8 cellular contexts compared by ENCODE assay signal in the genomic region with DNA sequence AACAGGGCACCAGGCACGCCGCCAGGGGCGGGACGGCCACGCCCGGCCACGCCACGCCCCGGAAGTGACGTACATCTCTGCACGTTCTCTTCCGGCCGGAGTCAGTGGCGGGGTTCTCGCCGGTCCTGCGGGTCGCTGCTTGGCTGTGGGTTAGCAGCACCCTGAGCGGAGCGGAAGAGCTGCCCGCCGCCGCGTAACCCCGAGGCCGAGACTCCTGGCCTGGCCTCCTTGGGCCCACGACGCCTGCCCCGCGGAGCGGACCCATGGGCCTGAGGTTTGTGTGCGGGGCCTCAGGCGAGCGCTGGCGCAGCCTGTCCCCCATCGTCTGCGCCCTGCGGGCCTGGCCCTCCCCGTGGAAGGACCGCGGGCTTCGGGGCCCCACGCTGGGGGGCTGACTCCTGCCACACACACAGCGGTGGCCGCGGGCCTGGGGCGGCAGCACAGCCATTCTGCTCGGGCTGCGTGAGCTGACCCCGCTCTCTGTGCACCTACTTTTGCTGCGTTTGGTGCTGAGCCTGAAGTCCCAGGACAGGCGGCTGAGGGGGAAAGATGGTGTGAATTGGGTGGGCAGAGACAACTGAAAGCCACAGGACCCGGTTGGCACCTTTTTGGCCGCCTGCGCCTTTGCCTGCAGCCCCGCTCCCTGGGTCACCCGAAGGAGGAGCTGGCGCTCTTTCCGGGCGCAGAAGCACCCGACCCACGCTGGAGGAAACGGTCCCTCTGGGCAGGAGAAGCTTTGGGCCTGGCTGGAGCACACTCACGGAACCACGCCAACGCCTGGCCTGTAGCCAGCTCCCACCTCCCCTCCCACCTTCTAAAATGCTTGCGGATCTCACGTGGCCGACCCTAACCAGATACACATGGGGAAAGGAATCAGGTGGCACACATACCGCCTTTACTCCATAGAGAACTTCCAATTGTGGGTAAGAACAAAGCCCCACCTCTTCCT. TPM values are rescaled to one million over a fixed set of nuclear protein-coding genes. Genes with fewer than 3 reads are reported as not detected.
DNase-seq lines count a peak whose midpoint lies in the region; ATAC-seq and TF ChIP-seq lines count a peak whose summit lies in the region.

No MANE protein-coding gene starts in this region.

- H2AFZ ChIP-seq in SK-N-SH (ENCODE audit: low read depth) = peak overlapping the region; percentile 59; the same call in 1 of the 2 replicates

- H3K4me3 ChIP-seq in HEK293 (ENCODE audit: low read depth, low read length) (peak overlapping the region; percentile 92), SK-N-SH (ENCODE audit: low read depth in 2 of 2, low read length in 1 of 2) (peak overlapping the region; percentile 98 to 99), suprapubic skin (peak overlapping the region; percentile 89)

- H3K4me2 ChIP-seq in SK-N-SH = peak overlapping the region; percentile 99

- CTCF ChIA-PET in HEK293 (lab: Yijun Ruan, JAX) (interaction anchor here (1.6 kb wide), 1 partner anchor 21 kb away, joined by 7 read pairs; no protein-coding TSS in a partner anchor), SK-N-SH (lab: Yijun Ruan, JAX) (interaction anchor here (0.7 to 2.6 kb wide), 8 partner anchors 13 to 179 kb away, joined by 3 to 19 read pairs (median 4); partner anchors contain the start of genes ADD1, GRK4 and NOP14)

- peak; percentile 62 to 82 for TF ChIP-seq POLR2A in suprapubic skin (IDR thresholded peaks at IDR 0.05)

- 0 out of 2 replicates have a peak, but pooled peaks cover 19% of the 10 kb centered on the region for H4K20me1 ChIP-seq in SK-N-SH (ENCODE audit: insufficient read depth)

- TF ChIP-seq CTCF in HEK293 (tag by site-specific recombination; IDR thresholded peaks at IDR 0.05) = no peak; the same call in 1 of the 2 replicates
- no peak for TF ChIP-seq CTCF in SK-N-SH (IDR thresholded peaks at IDR 0.05)
- TF ChIP-seq CTCF in glutamatergic neuron (IDR thresholded peaks at IDR 0.05; ENCODE audit: partially characterized antibody, unreplicated experiment) = no peak
- TF ChIP-seq CTCF in omental fat pad (IDR thresholded peaks at IDR 0.05) = no peak
- TF ChIP-seq CTCF in suprapubic skin (IDR thresholded peaks at IDR 0.05) = no peak

- H3K36me3 Mint-ChIP-seq in activated naive CD4-positive, alpha-beta T cell treated with anti-CD3 and anti-CD28 coated beads, Interleukin-2, amount 50 U/mL, for 24 hours = peaks cover 3% of the 10 kb centered on the region
- no peaks in the 10 kb centered on the region for H3K36me3 Mint-ChIP-seq in glutamatergic neuron (ENCODE audit: unreplicated experiment)

- 1% methylated on average over 30 of the region's 70 CpGs for WGBS in SK-N-SH (ENCODE audit: low lambda C conversion rate)
- WGBS in suprapubic skin = 0% methylated on average over 16 of the region's 70 CpGs

- peaks cover 19% of the 10 kb centered on the region for H3F3A ChIP-seq in SK-N-SH (replicated peaks; ENCODE audit: insufficient read depth)

- H3K9me3 ChIP-seq in HEK293 (ENCODE audit: control insufficient read depth, insufficient read depth, low read depth, low read length) = no peaks in the 10 kb centered on the region
- no peaks in the 10 kb centered on the region for H3K9me3 ChIP-seq in SK-N-SH
- no peaks in the 10 kb centered on the region for H3K9me3 ChIP-seq in suprapubic skin

- H3K4me1 ChIP-seq in HEK293 (ENCODE audit: control insufficient read depth, insufficient read depth, low read length) (no peaks in the 10 kb centered on the region; the same call in 1 of the 2 replicates), SK-N-SH (ENCODE audit: control insufficient read depth in 1 of 2, insufficient read depth in 2 of 2, low read depth in 1 of 2, low read length in 1 of 2) (peaks cover 20 to 43% of the 10 kb centered on the region in 2 experiments), suprapubic skin (peaks cover 63% of the 10 kb centered on the region)

- POLR2A ChIA-PET in HEK293 (lab: Yijun Ruan, JAX) = interaction anchor here (0.8 to 1.6 kb wide), 4 partner anchors 8 to 466 kb away, joined by 3 to 4 read pairs (median 4); partner anchors contain the start of genes GRK4, NOP14 and RNF4
- POLR2A ChIA-PET in SK-N-SH (lab: Yijun Ruan, JAX) = interaction anchor here (0.7 to 1.6 kb wide), 7 partner anchors 12 to 178 kb away, joined by 3 to 4 read pairs (median 3); partner anchors contain the start of gene TNIP2

- peak overlapping the region; percentile 91 for H3K4me3 Mint-ChIP-seq in activated naive CD4-positive, alpha-beta T cell treated with anti-CD3 and anti-CD28 coated beads, Interleukin-2, amount 50 U/mL, for 24 hours
- H3K4me3 Mint-ChIP-seq in glutamatergic neuron (ENCODE audit: unreplicated experiment) = peak overlapping the region; percentile 84

- H3K9ac ChIP-seq in SK-N-SH = peak overlapping the region; percentile 94

- H3K79me2 ChIP-seq in SK-N-SH (ENCODE audit: insufficient read depth) = peaks cover 48% of the 10 kb centered on the region

- no peaks in the 10 kb centered on the region for H3K9me2 ChIP-seq in SK-N-SH

- TF ChIP-seq RAD21 in SK-N-SH (IDR thresholded peaks at IDR 0.05; ENCODE audit: low read length) = no peak

- H3K4me1 Mint-ChIP-seq in activated naive CD4-positive, alpha-beta T cell treated with anti-CD3 and anti-CD28 coated beads, Interleukin-2, amount 50 U/mL, for 24 hours = peaks cover 36% of the 10 kb centered on the region
- H3K4me1 Mint-ChIP-seq in glutamatergic neuron (ENCODE audit: low read depth, unreplicated experiment) = peaks cover 9% of the 10 kb centered on the region

- H3K36me3 ChIP-seq in HEK293 (ENCODE audit: control insufficient read depth in 2 of 2, insufficient read depth in 1 of 2, low read length in 2 of 2) (peaks cover 6 to 71% of the 10 kb centered on the region in 2 experiments; a peak in 2 of 3 replicates), SK-N-SH (replicated peaks in 1 of 2; ENCODE audit: control insufficient read depth in 1 of 2, insufficient read depth in 2 of 2, low read length in 1 of 2) (peaks cover 22 to 54% of the 10 kb centered on the region in 2 experiments), suprapubic skin (peaks cover 44% of the 10 kb centered on the region)

- DNase-seq in ELR (ENCODE audit: low read depth) = peak; percentile 92
- peak; percentile 78 for DNase-seq in NCI-H1092 (lab: John Stamatoyannopoulos, UW)
- DNase-seq in SK-N-SH = peak; percentile 96
- DNase-seq in glutamatergic neuron = peak; percentile 98
- DNase-seq in omental fat pad (ENCODE audit: low spot score) = peak; percentile 99
- DNase-seq in suprapubic skin (ENCODE audit: low spot score in 2 of 2) = peak; percentile 96 to 97

- peak; percentile 74 for ATAC-seq in omental fat pad (ENCODE audit: low FRiP score)

- H3K27me3 ChIP-seq in SK-N-SH (ENCODE audit: insufficient read depth) (no peaks in the 10 kb centered on the region), suprapubic skin (no peaks in the 10 kb centered on the region)

- peak overlapping the region; percentile 74; the same call in 1 of the 2 replicates for H3K27ac ChIP-seq in HEK293 (ENCODE audit: extremely low read depth, low read depth, low read length)
- peak overlapping the region; percentile 74 to 85 for H3K27ac ChIP-seq in SK-N-SH (ENCODE audit: low read depth in 2 of 2, low read length in 1 of 2)
- peak overlapping the region; percentile 89 for H3K27ac ChIP-seq in suprapubic skin

- no peaks in the 10 kb centered on the region for H3K9me3 Mint-ChIP-seq in activated naive CD4-positive, alpha-beta T cell treated with anti-CD3 and anti-CD28 coated beads, Interleukin-2, amount 50 U/mL, for 24 hours
- peaks cover 11% of the 10 kb centered on the region for H3K9me3 Mint-ChIP-seq in glutamatergic neuron (ENCODE audit: unreplicated experiment)

- peak overlapping the region; percentile 81 for H3K27ac Mint-ChIP-seq in activated naive CD4-positive, alpha-beta T cell treated with anti-CD3 and anti-CD28 coated beads, Interleukin-2, amount 50 U/mL, for 24 hours
- H3K27ac Mint-ChIP-seq in glutamatergic neuron (ENCODE audit: unreplicated experiment) = peak overlapping the region; percentile 33

- no peaks in the 10 kb centered on the region for H3K27me3 Mint-ChIP-seq in activated naive CD4-positive, alpha-beta T cell treated with anti-CD3 and anti-CD28 coated beads, Interleukin-2, amount 50 U/mL, for 24 hours
- peaks cover 4% of the 10 kb centered on the region for H3K27me3 Mint-ChIP-seq in glutamatergic neuron (ENCODE audit: unreplicated experiment)

- TF ChIP-seq EP300 in SK-N-SH (IDR thresholded peaks at IDR 0.05; ENCODE audit: borderline replicate concordance in 1 of 2, low read depth in 1 of 2, low read length in 1 of 2) (no peak), suprapubic skin (IDR thresholded peaks at IDR 0.05) (no peak)

TF ChIP-seq in HEK293, 187 proteins besides CTCF, POLR2A, EP300 and RAD21 (continues in another document):
- TF ChIP-seq ZNF184 (tag by site-specific recombination; IDR thresholded peaks at IDR 0.05) (no peak), ZNF324 (tag by site-specific recombination; IDR thresholded peaks at IDR 0.05) (no peak)

TF ChIP-seq in SK-N-SH, 30 proteins besides CTCF, POLR2A, EP300 and RAD21 (continues in another document):
- peak; percentile 80 for TF ChIP-seq TAF1 (IDR thresholded peaks at IDR 0.05; ENCODE audit: borderline replicate concordance, low read depth, low read length)
- no peak for TF ChIP-seq TEAD4 (IDR thresholded peaks at IDR 0.05; ENCODE audit: borderline replicate concordance, insufficient read depth)

RNA-seq across cellular contexts. Expression of gene NOP14, which starts 28.1 kb away (rescaled TPM):
- polyA plus RNA-seq in SK-N-SH (2012; rRNA removed) = 7.5 and 9.8 TPM in 2 replicates
- 9.9 and 12.4 TPM in 2 replicates for polyA plus RNA-seq in SK-N-SH (2012; cell fraction: cytosol; rRNA removed)
- 11.4 and 12.0 TPM in 2 replicates for polyA plus RNA-seq in SK-N-SH (2012; cell fraction: nucleus; rRNA removed)
- 17.2 TPM for total RNA-seq in glutamatergic neuron (ENCODE audit: unreplicated experiment)
- 10 to 100 TPM; 20.3 to 47.6 (median 24.8) TPM for total RNA-seq in omental fat pad
- 10 to 100 TPM; 23.4 to 30.8 (median 27.1) TPM for total RNA-seq in suprapubic skin

RNA-seq across cellular contexts. Expression of gene GRK4, which starts 28.3 kb away (rescaled TPM):
- 2.2 and 2.7 TPM in 2 replicates for polyA plus RNA-seq in SK-N-SH (2012; rRNA removed)
- polyA plus RNA-seq in SK-N-SH (2012; cell fraction: cytosol; rRNA removed) = 2.2 and 2.9 TPM in 2 replicates
- polyA plus RNA-seq in SK-N-SH (2012; cell fraction: nucleus; rRNA removed) = 3.4 and 4.5 TPM in 2 replicates
- total RNA-seq in glutamatergic neuron (ENCODE audit: unreplicated experiment) (34.5 TPM), omental fat pad (1 to 10 TPM; 5.1 to 6.5 (median 6.1) TPM), suprapubic skin (1 to 10 TPM; 3.3 to 8.0 (median 4.6) TPM)

Comparison
In these comparisons a context has a peak if more than half of its experiments do, and no peak if none do; other contexts are left out.
1. Peak in every context shown above with its lines: DNase-seq, ATAC-seq, H3K4me3 ChIP-seq and H3K27ac ChIP-seq.